In genomic region chr12:28192145-28192544, GRCh38 we compare ENCODE assay signal across 1 cellular context.
TF ChIP-seq lines count a peak whose summit lies in the region.

No MANE protein-coding gene starts in this region.

TF ChIP-seq in K562, 482 proteins besides CTCF, POLR2A, EP300 and RAD21 (continued from another document):
- no peak for TF ChIP-seq CREB3L1 (IDR thresholded peaks at IDR 0.05; ENCODE audit: borderline replicate concordance, low read depth)
- TF ChIP-seq ZNF133 (CRISPR knock-in tag; IDR thresholded peaks at IDR 0.05), result no peak
- TF ChIP-seq MEF2D (tag; conservative IDR thresholded peaks at IDR 0.05; ENCODE audit: low read depth), result 0 out of 2 replicates have a peak, but pooled peaks have one; percentile 33
- no peak for TF ChIP-seq RBM17 (IDR thresholded peaks at IDR 0.05; ENCODE audit: borderline replicate concordance, low read depth, low read length)
- no peak for TF ChIP-seq MLX (CRISPR knock-in tag; conservative IDR thresholded peaks at IDR 0.05)
- no peak for TF ChIP-seq CBFB (CRISPR knock-in tag; IDR thresholded peaks at IDR 0.05)
- no peak for TF ChIP-seq ZHX1 (conservative IDR thresholded peaks at IDR 0.05; ENCODE audit: low read length)
- no peak for TF ChIP-seq ILF3 (IDR thresholded peaks at IDR 0.05; ENCODE audit: borderline replicate concordance)
- TF ChIP-seq ZC3H11A (IDR thresholded peaks at IDR 0.05; ENCODE audit: low read depth, low read length), result no peak
- peak; percentile 25; the same call in 1 of the 2 replicates for TF ChIP-seq CTBP1 (IDR thresholded peaks at IDR 0.05; ENCODE audit: borderline replicate concordance)
- 0 out of 2 replicates have a peak, but pooled peaks have one; percentile 36 for TF ChIP-seq POLR2H (tag; IDR thresholded peaks at IDR 0.05; ENCODE audit: low read depth)
- peak; percentile 97 for TF ChIP-seq CHAMP1 (IDR thresholded peaks at IDR 0.05)
- TF ChIP-seq ZNF174 (CRISPR knock-in tag; IDR thresholded peaks at IDR 0.05), result no peak
- no peak for TF ChIP-seq SIN3A (IDR thresholded peaks at IDR 0.05; ENCODE audit: borderline replicate concordance in 2 of 2, control insufficient read depth in 1 of 2, low read depth in 2 of 2, low read length in 2 of 2)
- no peak for TF ChIP-seq ZNF586 (CRISPR knock-in tag; conservative IDR thresholded peaks at IDR 0.05)
- TF ChIP-seq FOXA1 (IDR thresholded peaks at IDR 0.05; ENCODE audit: borderline replicate concordance), result no peak
- TF ChIP-seq MTA2 (IDR thresholded peaks at IDR 0.05; ENCODE audit: low read depth), result peak; percentile 96
- TF ChIP-seq TGIF2 (CRISPR knock-in tag; IDR thresholded peaks at IDR 0.05), result no peak
- TF ChIP-seq ZNF780A (CRISPR knock-in tag; IDR thresholded peaks at IDR 0.05), result no peak
- TF ChIP-seq MTA3 (IDR thresholded peaks at IDR 0.05; ENCODE audit: borderline replicate concordance), result no peak
